1 cellular context compared by ENCODE assay signal in the genomic region with DNA sequence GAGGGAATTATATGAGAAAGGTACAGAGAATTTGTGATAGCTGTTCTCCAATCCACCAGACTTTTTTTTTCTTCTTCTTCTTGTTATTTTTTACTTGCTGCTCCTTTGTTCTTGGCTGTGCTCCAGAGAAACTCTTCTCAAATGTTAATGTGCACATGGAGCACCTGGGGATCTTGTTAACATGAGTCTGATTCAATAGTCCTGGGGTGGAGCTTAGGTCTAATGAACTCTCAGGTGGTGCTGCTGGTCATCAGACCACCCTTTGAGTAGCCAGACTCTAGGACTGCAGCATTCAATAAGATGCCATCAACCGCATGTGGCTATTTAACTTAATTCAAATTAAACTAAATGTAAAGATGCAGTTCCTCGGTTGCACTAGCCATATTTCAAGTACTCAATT.
TF ChIP-seq lines count a peak whose summit lies in the region.

No MANE protein-coding gene starts in this region.

TF ChIP-seq in GM23338, 12 proteins besides CTCF, POLR2A, EP300 and RAD21:
- TF ChIP-seq ZNF462 (CRISPR knock-in tag; IDR thresholded peaks at IDR 0.05) (peak; percentile 29; the same call in 1 of the 2 replicates), CREB1 (CRISPR knock-in tag; IDR thresholded peaks at IDR 0.05; ENCODE audit: low read depth) (no peak)
